ENCODE assay signal across 21 cellular contexts in the genomic region with DNA sequence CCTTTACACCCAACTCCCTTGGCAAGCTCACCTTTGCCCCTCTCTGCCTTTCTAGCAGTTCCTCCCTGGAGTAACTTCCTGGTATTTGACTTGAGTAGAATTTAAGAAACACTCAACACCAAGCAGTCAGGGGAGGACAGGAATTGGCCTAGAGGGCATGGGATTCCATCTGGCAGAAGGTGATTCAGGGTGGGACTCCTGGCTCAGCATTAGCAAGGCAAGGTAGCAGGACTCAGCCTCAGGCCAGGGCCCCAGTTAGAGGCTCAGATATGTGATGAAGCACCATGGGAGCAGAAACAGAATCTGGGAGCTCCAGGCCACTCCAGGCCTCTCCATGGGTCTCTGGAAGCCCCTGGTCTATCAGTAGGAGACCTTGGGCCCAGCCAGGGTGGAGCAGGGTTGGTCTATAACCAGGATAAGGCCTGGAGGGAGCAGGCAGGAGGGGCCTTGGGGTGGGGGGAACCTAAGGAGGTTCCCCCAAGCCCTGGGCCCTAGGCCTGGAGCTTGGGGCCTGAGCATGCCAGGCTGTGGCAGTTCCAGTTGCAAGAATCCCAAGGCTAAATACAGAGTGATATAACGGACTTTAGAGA.
A peak's percentile ranks its signal among the peaks of the same experiment; 100 is the strongest.
DNase-seq lines count a peak whose midpoint lies in the region; ATAC-seq and TF ChIP-seq lines count a peak whose summit lies in the region.
"Had no signal": no experiment of that assay in that cellular context is flagged by ENCODE, and none has a peak within 500 bp of the region (broad histone marks: within the 10 kb centered on the region; RNA-seq: fewer than 3 reads in every experiment).

No MANE protein-coding gene starts in this region.

- H3K36me3 ChIP-seq in sigmoid colon (peaks cover 9 to 68% (median 19%) of the 10 kb centered on the region in 4 donors), vagina (peaks cover 0 to 10% of the 10 kb centered on the region in 2 donors)
- H3K36me3 ChIP-seq: BLaER1 had no signal

- H3K4me3 ChIP-seq in sigmoid colon (no peak overlapping the region), vagina (no peak overlapping the region)
- H3K4me3 ChIP-seq: BLaER1, GM12878 had no signal

- H3K9me3 ChIP-seq in sigmoid colon, result no peaks in the 10 kb centered on the region
- H3K9me3 ChIP-seq in vagina, result no peaks in the 10 kb centered on the region
- H3K9me3 ChIP-seq: BLaER1 had no signal

- H3K27me3 Mint-ChIP-seq in chondrocyte (ENCODE audit: low read depth), result no peaks in the 10 kb centered on the region
- H3K27me3 Mint-ChIP-seq: CD4-positive, alpha-beta T cell had no signal

- peaks cover 9% of the 10 kb centered on the region for H3K4me1 Mint-ChIP-seq in chondrocyte (ENCODE audit: low read depth)
- H3K4me1 Mint-ChIP-seq: IgD-negative memory B cell had no signal

- no peak for TF ChIP-seq POLR2A in sigmoid colon (IDR thresholded peaks at IDR 0.05)
- TF ChIP-seq POLR2A in vagina (IDR thresholded peaks at IDR 0.05), result no peak

- intact Hi-C loops in left colon (cut with DNase I, micrococcal nuclease) (no loop called here), sigmoid colon (cut with DNase I) (no loop called here), vagina (cut with DNase I) (no loop called here)

- 87 to 95% methylated on average over 1 of the region's 1 CpG for WGBS in sigmoid colon, 2 donors

- TF ChIP-seq CTCF in chondrocyte (IDR thresholded peaks at IDR 0.05) (no peak), sigmoid colon (IDR thresholded peaks at IDR 0.05) (no peak), vagina (IDR thresholded peaks at IDR 0.05) (no peak)

- ATAC-seq in left colon (peak; percentile 81), HG02678 (IDR thresholded peaks at IDR 0.05; ENCODE audit: unreplicated experiment) (no peak), HG03135 (IDR thresholded peaks at IDR 0.05; ENCODE audit: unreplicated experiment) (no peak)
- ATAC-seq: GM12878 had no signal

- H3K27ac Mint-ChIP-seq in chondrocyte (ENCODE audit: unreplicated experiment), result peak overlapping the region; percentile 69
- H3K27ac Mint-ChIP-seq: CD4-positive, alpha-beta T cell; IgD-negative memory B cell had no signal

- H3K27ac ChIP-seq in sigmoid colon (peak overlapping the region; percentile 29 to 64 (median 56)), vagina (peak overlapping the region; percentile 24)
- H3K27ac ChIP-seq: BLaER1 had no signal

- H3K27me3 ChIP-seq in sigmoid colon (no peaks in the 10 kb centered on the region), vagina (no peaks in the 10 kb centered on the region)
- H3K27me3 ChIP-seq: BLaER1 had no signal

- no peak overlapping the region for H3K4me3 Mint-ChIP-seq in chondrocyte (ENCODE audit: unreplicated experiment)
- H3K4me3 Mint-ChIP-seq: CD4-positive, alpha-beta T cell; IgD-negative memory B cell had no signal

- no peak for TF ChIP-seq EP300 in sigmoid colon (IDR thresholded peaks at IDR 0.05)

- peaks cover 25% of the 10 kb centered on the region for H3K36me3 Mint-ChIP-seq in chondrocyte (ENCODE audit: low read depth)
- H3K36me3 Mint-ChIP-seq: IgD-negative memory B cell had no signal

- DNase-seq in chondrocyte (ENCODE audit: low spot score) (no peak), left colon (peak in 1 of 2 donors; percentile 15), sigmoid colon (peak; percentile 61), vagina (ENCODE audit: extremely low spot score in 2 of 2) (no peak), dedifferentiated amniotic fluid mesenchymal stem cell (ENCODE audit: extremely low spot score) (no peak)
- DNase-seq: CD4-positive, alpha-beta T cell; COR-L47; DMS79 treated with DMSO at 0.1 percent for 48 hours; GOT3; HCEC 1CT; MV-4-11; NCI-H1694 treated with DMSO at 0.1 percent for 48 hours; NCI-H2107; NCI-H446 treated with DMSO at 0.1 percent for 48 hours; NCI-H526 treated with DMSO at 0.1 percent for 48 hours; OCI-M1 had no signal

- no peaks in the 10 kb centered on the region for H3K9me3 Mint-ChIP-seq in chondrocyte (ENCODE audit: low read depth)
- H3K9me3 Mint-ChIP-seq: CD4-positive, alpha-beta T cell; IgD-negative memory B cell had no signal

- H3K4me1 ChIP-seq in sigmoid colon, result peaks cover 0 to 32% (median 32%) of the 10 kb centered on the region in 4 donors
- peaks cover 23% of the 10 kb centered on the region for H3K4me1 ChIP-seq in vagina
- H3K4me1 ChIP-seq: BLaER1 had no signal
